8 cellular contexts compared by ENCODE assay signal in genomic region chr11:61187505-61188130, GRCh38. TPM values are rescaled to one million over a fixed set of nuclear protein-coding genes. Genes with fewer than 3 reads are reported as not detected.
DNase-seq lines count a peak whose midpoint lies in the region; ATAC-seq and TF ChIP-seq lines count a peak whose summit lies in the region.

No MANE protein-coding gene starts in this region.

- no peak overlapping the region for H2AK9ac ChIP-seq in IMR-90 (replicated peaks; ENCODE audit: low read depth, low read length, poor library complexity)

- H3K9me3 ChIP-seq in IMR-90 (ENCODE audit: control insufficient read depth, insufficient read depth, low read length) (peaks cover 1% of the 10 kb centered on the region; the same call in 1 of the 2 replicates), NT2/D1 (ENCODE audit: insufficient read depth, low read length) (peaks cover 11% of the 10 kb centered on the region; the same call in 1 of the 2 replicates)

- peak overlapping the region; percentile 53 for H2AFZ ChIP-seq in IMR-90 (replicated peaks; ENCODE audit: low read length, poor library complexity)

- peak; percentile 93 for TF ChIP-seq CTCF in IMR-90 (conservative IDR thresholded peaks at IDR 0.05; ENCODE audit: low read depth, low read length)

- POLR2A ChIA-PET in IMR-90 (lab: Charles Lee; ENCODE audit: unreplicated experiment): no interaction called here

- no peak overlapping the region for H4K91ac ChIP-seq in IMR-90 (ENCODE audit: insufficient read depth, low read depth, low read length)

- no peak for TF ChIP-seq POLR2A in IMR-90 (IDR thresholded peaks at IDR 0.05; ENCODE audit: low read depth, low read length)

- no TSS peak for BruUV-seq in IMR-90 (replicated peaks; lab: Mats Ljungman, UMichigan)

- H3K27me3 ChIP-seq in IMR-90 (ENCODE audit: control insufficient read depth, insufficient read depth, low read length) (no peaks in the 10 kb centered on the region; the same call in none of the 2 replicates), NT2/D1 (ENCODE audit: insufficient read depth, insufficient read length) (no peaks in the 10 kb centered on the region)

- no peak overlapping the region for H4K8ac ChIP-seq in IMR-90 (ENCODE audit: low read depth in 2 of 2, low read length in 2 of 2)

- H4K5ac ChIP-seq in IMR-90 (ENCODE audit: low read depth, low read length): no peak overlapping the region

- no peak overlapping the region for H3K4me2 ChIP-seq in IMR-90 (ENCODE audit: low read depth, low read length)

- no peak overlapping the region for H2BK120ac ChIP-seq in IMR-90 (ENCODE audit: low read depth, low read length)

- H3K27ac ChIP-seq in IMR-90 (ENCODE audit: insufficient read depth, low read length): no peak overlapping the region

- in situ Hi-C loops in IMR-90 (cut with MboI; ENCODE audit: low sequenced_read_pairs): loop anchor here (5.0 kb wide), 1 partner anchor 60 kb away; no protein-coding TSS in a partner anchor

- peak; percentile 81 for DNase-seq in DMS153 treated with DMSO at 0.1 percent for 48 hours (lab: John Stamatoyannopoulos, UW; ENCODE audit: unreplicated experiment)
- DNase-seq in IMR-90: peak; percentile 77
- DNase-seq in NT2/D1 (ENCODE audit: low read depth, low spot score): peak; percentile 81
- DNase-seq in activated CD8-positive, alpha-beta memory T cell treated with anti-CD3 and anti-CD28 coated beads, Interleukin-2, amount 50 U/mL, for 1 hour (ENCODE audit: extremely low read depth): peak; percentile 44
- DNase-seq in epidermal melanocyte (ENCODE audit: insufficient read length, low spot score): peak; percentile 60
- peak; percentile 80 for DNase-seq in mucosa of gallbladder (ENCODE audit: low spot score)
- peak; percentile 60 to 76 for DNase-seq in stimulated activated CD8-positive, alpha-beta memory T cell treated with anti-CD3 and anti-CD28 coated beads, Interleukin-4, amount 100 ng/mL, for 4 hours (ENCODE audit: low read depth in 2 of 2, low spot score in 1 of 2)

- H3K36me3 ChIP-seq in IMR-90 (ENCODE audit: control insufficient read depth, insufficient read depth, low read length) (no peaks in the 10 kb centered on the region), NT2/D1 (ENCODE audit: insufficient read depth, insufficient read length, low read length) (no peaks in the 10 kb centered on the region)

- H3K23ac ChIP-seq in IMR-90 (ENCODE audit: low read depth, low read length): no peak overlapping the region

- H2BK5ac ChIP-seq in IMR-90 (ENCODE audit: low read depth, low read length, poor library complexity, severe bottlenecking): no peak overlapping the region

- ATAC-seq in IMR-90 (ENCODE audit: low read depth) (peak; percentile 99), GM21367 (IDR thresholded peaks at IDR 0.05; ENCODE audit: unreplicated experiment) (no peak)

- dilution Hi-C loops in IMR-90 (cut with HindIII; ENCODE audit: low sequenced_read_pairs, unreplicated experiment): no loop called here

- H3K4me1 ChIP-seq in IMR-90 (ENCODE audit: control insufficient read depth, insufficient read depth, low read length): no peaks in the 10 kb centered on the region
- H3K4me1 ChIP-seq in NT2/D1 (ENCODE audit: insufficient read depth, insufficient read length): peaks cover 3% of the 10 kb centered on the region

- no peak overlapping the region for H3K9ac ChIP-seq in IMR-90 (ENCODE audit: low read depth, low read length)
- H3K9ac ChIP-seq in NT2/D1 (ENCODE audit: insufficient read length, low read depth): no peak overlapping the region

- no peaks in the 10 kb centered on the region for H3K9me1 ChIP-seq in IMR-90 (ENCODE audit: insufficient read depth, low read length)

- H3K79me1 ChIP-seq in IMR-90 (ENCODE audit: low read depth in 1 of 2, low read length in 2 of 2): no peaks in the 10 kb centered on the region

- intact Hi-C loops in IMR-90 (cut with micrococcal nuclease): loop anchor here (1.0 to 2.0 kb wide), 5 partner anchors 57 to 412 kb away; partner anchors contain the start of gene TMEM109

- H2BK20ac ChIP-seq in IMR-90 (ENCODE audit: low read depth, low read length): no peak overlapping the region

- H3K4ac ChIP-seq in IMR-90 (ENCODE audit: low read depth, low read length): no peak overlapping the region

- H3K4me3 ChIP-seq in IMR-90 (ENCODE audit: insufficient read depth, low read depth, low read length) (no peak overlapping the region), NT2/D1 (ENCODE audit: insufficient read length, low read depth) (no peak overlapping the region)

- H2AK5ac ChIP-seq in IMR-90 (ENCODE audit: low read depth, low read length): no peak overlapping the region

- CTCF ChIA-PET in IMR-90 (lab: Yijun Ruan, JAX): interaction anchor here (0.5 to 2.6 kb wide), 9 partner anchors 9 to 220 kb away, joined by 3 to 11 read pairs (median 3); no protein-coding TSS in a partner anchor

- WGBS in IMR-90 (ENCODE audit: extremely low coverage in 2 of 2, insufficient read length in 1 of 2), 2 experiments: no CpG with 5 or more reads among the region's 11 CpGs

- no peak overlapping the region for H2BK15ac ChIP-seq in IMR-90 (ENCODE audit: low read depth, low read length)

- H4K20me1 ChIP-seq in IMR-90 (ENCODE audit: insufficient read depth, low read length): no peaks in the 10 kb centered on the region

- no peak overlapping the region for H3K18ac ChIP-seq in IMR-90 (ENCODE audit: low read depth, low read length)

- TF ChIP-seq RAD21 in IMR-90 (IDR thresholded peaks at IDR 0.05; ENCODE audit: low read length): peak; percentile 94

- no peak overlapping the region for H3K56ac ChIP-seq in IMR-90 (ENCODE audit: extremely low read depth, insufficient read depth, low read length)

- no peak overlapping the region for H3K14ac ChIP-seq in IMR-90 (replicated peaks; ENCODE audit: low read depth, low read length)

TF ChIP-seq in IMR-90, 13 proteins besides CTCF, POLR2A, EP300 and RAD21:
- TF ChIP-seq MAFK (IDR thresholded peaks at IDR 0.05; ENCODE audit: low read depth, low read length) (no peak), SMC3 (IDR thresholded peaks at IDR 0.05; ENCODE audit: low read depth, low read length) (peak; percentile 70), NFE2L2 (IDR thresholded peaks at IDR 0.05; ENCODE audit: low read depth, low read length) (no peak)
TF ChIP-seq in IMR-90: peak in this region for 1.

RNA-seq across cellular contexts. Expression of gene PGA3, which starts 15.7 kb away (rescaled TPM):
- 0.18 TPM in 1 of 2 replicates, not detected in the other for total RNA-seq in IMR-90 (2012; rRNA removed)
- not detected in 2 replicates for polyA plus RNA-seq in IMR-90 (2012; rRNA removed)
- polyA plus RNA-seq in IMR-90 (2012; cell fraction: cytosol; rRNA removed): 0.10 TPM in 1 of 2 replicates, not detected in the other
- polyA plus RNA-seq in IMR-90 (2012; cell fraction: nucleus; rRNA removed; ENCODE audit: low replicate concordance): not detected in 2 replicates
- 0.26 TPM for total RNA-seq in mucosa of gallbladder

RNA-seq across cellular contexts. Expression of gene VPS37C, which starts 26.4 kb away (rescaled TPM):
- 3.2 and 3.6 TPM in 2 replicates for total RNA-seq in IMR-90 (2012; rRNA removed)
- polyA plus RNA-seq in IMR-90 (2012; rRNA removed): 13.2 and 14.1 TPM in 2 replicates
- 11.1 and 14.1 TPM in 2 replicates for polyA plus RNA-seq in IMR-90 (2012; cell fraction: cytosol; rRNA removed)
- 29.3 and 30.3 TPM in 2 replicates for polyA plus RNA-seq in IMR-90 (2012; cell fraction: nucleus; rRNA removed; ENCODE audit: low replicate concordance)
- 34.5 TPM for total RNA-seq in mucosa of gallbladder

RNA-seq across cellular contexts. Expression of gene PGA4, which starts 34.5 kb away (rescaled TPM):
- total RNA-seq in IMR-90 (2012; rRNA removed): not detected in 2 replicates
- polyA plus RNA-seq in IMR-90 (2012; rRNA removed): not detected in 2 replicates
- polyA plus RNA-seq in IMR-90 (2012; cell fraction: cytosol; rRNA removed): 0.16 TPM in 1 of 2 replicates, not detected in the other
- 0.07 TPM in 1 of 2 replicates, not detected in the other for polyA plus RNA-seq in IMR-90 (2012; cell fraction: nucleus; rRNA removed; ENCODE audit: low replicate concordance)
- not detected for total RNA-seq in mucosa of gallbladder

RNA-seq across cellular contexts. Expression of gene PGA5, which starts 53.4 kb away (rescaled TPM):
- total RNA-seq in IMR-90 (2012; rRNA removed): not detected in 2 replicates
- polyA plus RNA-seq in IMR-90 (2012; rRNA removed): 0.17 TPM in 1 of 2 replicates, not detected in the other
- 0.14 TPM in 1 of 2 replicates, not detected in the other for polyA plus RNA-seq in IMR-90 (2012; cell fraction: cytosol; rRNA removed)
- polyA plus RNA-seq in IMR-90 (2012; cell fraction: nucleus; rRNA removed; ENCODE audit: low replicate concordance): 0.04 TPM in 1 of 2 replicates, not detected in the other
- total RNA-seq in mucosa of gallbladder: not detected
